In the genomic region with DNA sequence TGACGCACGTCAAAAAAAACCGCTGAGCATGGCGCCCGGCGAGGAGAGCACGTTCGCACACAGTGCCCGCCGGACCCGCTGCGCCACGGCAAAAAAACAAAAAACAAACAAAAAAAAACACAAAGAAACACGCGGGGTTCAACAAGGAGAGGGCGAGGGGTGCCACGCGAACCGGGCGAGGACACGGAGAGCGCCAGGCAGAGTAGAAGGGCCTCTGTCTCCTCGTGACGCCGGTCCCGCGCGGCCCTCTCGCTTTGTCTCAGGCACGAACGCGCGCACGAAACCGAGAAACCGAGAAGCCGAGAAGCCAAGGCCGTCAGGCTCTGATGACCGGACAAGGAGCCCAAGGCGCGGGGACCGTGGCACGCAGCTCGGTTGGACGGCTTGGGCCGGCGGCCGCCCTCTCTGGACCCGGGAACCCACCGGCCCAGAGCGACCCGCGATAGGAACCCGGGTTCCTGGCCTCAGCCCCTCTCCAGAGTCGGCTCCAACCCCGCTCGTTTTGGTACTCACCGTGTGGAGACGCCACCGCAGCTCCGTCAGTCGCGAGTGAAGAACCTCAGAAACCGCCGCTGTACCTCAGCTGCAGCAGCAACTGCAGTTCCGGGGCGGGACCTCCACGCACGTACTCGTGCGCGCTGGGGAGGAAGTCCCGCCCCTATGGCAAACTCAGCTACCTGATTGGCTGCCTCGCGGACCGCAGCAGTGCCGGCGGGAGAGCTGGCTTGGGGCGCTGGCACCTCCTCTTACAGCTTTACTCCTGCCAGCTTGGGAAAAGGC, we compare ENCODE assay signal across 8 cellular contexts. TPM values are rescaled to one million over a fixed set of nuclear protein-coding genes. Genes with fewer than 3 reads are reported as not detected.
DNase-seq lines count a peak whose midpoint lies in the region; ATAC-seq lines count a peak whose summit lies in the region.

A gene with protein sequence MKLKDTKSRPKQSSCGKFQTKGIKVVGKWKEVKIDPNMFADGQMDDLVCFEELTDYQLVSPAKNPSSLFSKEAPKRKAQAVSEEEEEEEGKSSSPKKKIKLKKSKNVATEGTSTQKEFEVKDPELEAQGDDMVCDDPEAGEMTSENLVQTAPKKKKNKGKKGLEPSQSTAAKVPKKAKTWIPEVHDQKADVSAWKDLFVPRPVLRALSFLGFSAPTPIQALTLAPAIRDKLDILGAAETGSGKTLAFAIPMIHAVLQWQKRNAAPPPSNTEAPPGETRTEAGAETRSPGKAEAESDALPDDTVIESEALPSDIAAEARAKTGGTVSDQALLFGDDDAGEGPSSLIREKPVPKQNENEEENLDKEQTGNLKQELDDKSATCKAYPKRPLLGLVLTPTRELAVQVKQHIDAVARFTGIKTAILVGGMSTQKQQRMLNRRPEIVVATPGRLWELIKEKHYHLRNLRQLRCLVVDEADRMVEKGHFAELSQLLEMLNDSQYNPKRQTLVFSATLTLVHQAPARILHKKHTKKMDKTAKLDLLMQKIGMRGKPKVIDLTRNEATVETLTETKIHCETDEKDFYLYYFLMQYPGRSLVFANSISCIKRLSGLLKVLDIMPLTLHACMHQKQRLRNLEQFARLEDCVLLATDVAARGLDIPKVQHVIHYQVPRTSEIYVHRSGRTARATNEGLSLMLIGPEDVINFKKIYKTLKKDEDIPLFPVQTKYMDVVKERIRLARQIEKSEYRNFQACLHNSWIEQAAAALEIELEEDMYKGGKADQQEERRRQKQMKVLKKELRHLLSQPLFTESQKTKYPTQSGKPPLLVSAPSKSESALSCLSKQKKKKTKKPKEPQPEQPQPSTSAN (minus strand): TSS at position 597 of the 780 bp plus-strand sequence. CDS start 1,460 bp downstream, outside the sequence.
A gene with protein sequence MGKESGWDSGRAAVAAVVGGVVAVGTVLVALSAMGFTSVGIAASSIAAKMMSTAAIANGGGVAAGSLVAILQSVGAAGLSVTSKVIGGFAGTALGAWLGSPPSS (plus strand): TSS at position 705 of the 780 bp plus-strand sequence. CDS start 15,628 bp downstream, outside the sequence.

- H3K4me3 Mint-ChIP-seq in IgD-negative memory B cell: peak within 1 kb of the TSS; percentile 98 to 99 (median 99)

- H3K36me3 Mint-ChIP-seq in IgD-negative memory B cell: peaks cover 15% of the 10 kb centered on the region

- ATAC-seq in GM21529 (IDR thresholded peaks at IDR 0.05; ENCODE audit: unreplicated experiment): peak; percentile 97

- H3K27ac Mint-ChIP-seq in IgD-negative memory B cell: peak within 1 kb of the TSS; percentile 88 to 100 (median 98)

- H3K9me3 Mint-ChIP-seq in IgD-negative memory B cell: no peaks in the 10 kb centered on the region

- no peaks in the 10 kb centered on the region for H3K27me3 Mint-ChIP-seq in IgD-negative memory B cell

- peaks cover 31 to 36% (median 31%) of the 10 kb centered on the region in 3 donors for H3K4me1 Mint-ChIP-seq in IgD-negative memory B cell

- DNase-seq in DMS 273 treated with DMSO at 0.1 percent for 48 hours (lab: John Stamatoyannopoulos, UW) (peak; percentile 85), OCI-M2 (lab: John Stamatoyannopoulos, UW; ENCODE audit: unreplicated experiment) (peak; percentile 77), activated T-cell treated with anti-CD3 and anti-CD28 coated beads for 48 hours (ENCODE audit: low read depth) (peak; percentile 95), epithelial cell of prostate (ENCODE audit: low read depth, low spot score) (peak; percentile 78), mucosa of gallbladder (ENCODE audit: low spot score) (peak; percentile 97)
- peak; percentile 92 to 93 for DNase-seq in stimulated activated CD8-positive, alpha-beta memory T cell treated with anti-CD3 and anti-CD28 coated beads, Interleukin-4, amount 100 ng/mL, for 4 hours (ENCODE audit: low read depth in 2 of 2, low spot score in 1 of 2)

- peak within 1 kb of the TSS; percentile 64 for H3K27ac ChIP-seq in epithelial cell of prostate

RNA-seq across cellular contexts. Expression of the first gene that starts in this region (rescaled TPM):
- polyA plus RNA-seq in IgD-negative memory B cell: 207 TPM
- total RNA-seq in mucosa of gallbladder: 187 TPM

RNA-seq across cellular contexts. Expression of the second gene that starts in this region (rescaled TPM):
- polyA plus RNA-seq in IgD-negative memory B cell: 9.1 TPM
- total RNA-seq in mucosa of gallbladder: 19.8 TPM

Comparison
In these comparisons a context has a peak if more than half of its experiments do, and no peak if none do; other contexts are left out.
1. Peak in every context shown above with its lines: DNase-seq, ATAC-seq and H3K27ac ChIP-seq.